In genomic region chr1:235504122-235504493, GRCh38 we compare ENCODE assay signal across 8 cellular contexts. TPM values are rescaled to one million over a fixed set of nuclear protein-coding genes. Genes with fewer than 3 reads are reported as not detected.
A peak's percentile ranks its signal among the peaks of the same experiment; 100 is the strongest.
DNase-seq lines count a peak whose midpoint lies in the region; ATAC-seq, FAIRE-seq and TF ChIP-seq lines count a peak whose summit lies in the region.

TSS of gene B3GALNT2 (minus strand) at chr1:235504452. CDS start at chr1:235504252, 200 bp downstream.

- H3K4me2 ChIP-seq in MM.1S (ENCODE audit: low read depth, low read length), result peak within 1 kb of the TSS; percentile 75

- peak; percentile 97 for TF ChIP-seq POLR2A in H54 (IDR thresholded peaks at IDR 0.05; ENCODE audit: low read depth, low read length)

- H3K4me1 ChIP-seq in MM.1S (ENCODE audit: low read length), result peaks cover 17% of the 10 kb centered on the region
- peaks cover 0 to 4% of the 10 kb centered on the region in 2 donors for H3K4me1 ChIP-seq in aorta (ENCODE audit: control insufficient read depth in 1 of 2, insufficient read depth in 2 of 2, low read length in 2 of 2)

- H3K9ac ChIP-seq in MM.1S (ENCODE audit: low read length), result peak within 1 kb of the TSS; percentile 87

- TF ChIP-seq CTCF in MM.1S (IDR thresholded peaks at IDR 0.05; ENCODE audit: low read length), result no peak
- TF ChIP-seq CTCF in dorsolateral prefrontal cortex (IDR thresholded peaks at IDR 0.05 in 54 of 56, conservative IDR thresholded peaks at IDR 0.05 in 2 of 56; ENCODE audit: low read depth in 1 of 56, partially characterized antibody in 56 of 56), result no peak

- H3K9me3 ChIP-seq in MM.1S (replicated peaks; ENCODE audit: insufficient read depth, low read length), result no peaks in the 10 kb centered on the region
- no peaks in the 10 kb centered on the region for H3K9me3 ChIP-seq in aorta (ENCODE audit: control insufficient read depth, low read length)

- H3K27ac ChIP-seq in MM.1S (ENCODE audit: low read length) (peak within 1 kb of the TSS; percentile 89), dorsolateral prefrontal cortex (peak within 1 kb of the TSS; percentile 72 to 100 (median 97)), aorta (ENCODE audit: low read depth in 1 of 2, low read length in 2 of 2) (peak within 1 kb of the TSS; percentile 93 to 96)

- H3K4me3 ChIP-seq in MM.1S (ENCODE audit: low read length) (peak within 1 kb of the TSS; percentile 77), dorsolateral prefrontal cortex (peak within 1 kb of the TSS; percentile 67 to 95 (median 85)), aorta (ENCODE audit: low read length in 2 of 2) (peak within 1 kb of the TSS; percentile 96 to 99)

- H3K27me3 ChIP-seq in MM.1S (replicated peaks; ENCODE audit: insufficient read depth, low read length) (no peaks in the 10 kb centered on the region), dorsolateral prefrontal cortex (no peaks in the 10 kb centered on the region), aorta (ENCODE audit: control insufficient read depth in 1 of 2, insufficient read depth in 2 of 2, low read length in 1 of 2) (no peaks in the 10 kb centered on the region)

- peaks cover 45% of the 10 kb centered on the region for H3K79me2 ChIP-seq in MM.1S (ENCODE audit: low read length)

- intact Hi-C loops in dorsolateral prefrontal cortex (cut with DNase I) (loop anchor here (2.0 to 10.0 kb wide), 7 partner anchors 87 to 778 kb away; partner anchors contain the start of genes ARID4B (in 2 of the 2), GGPS1 (in 2 of the 2), TOMM20 (in 2 of the 2) and ERO1B (in 1 of the 2)), aorta (cut with DNase I) (loop anchor here (10.0 kb wide), 3 partner anchors 179 to 561 kb away; partner anchors contain the start of genes ARID4B (in 1 of the 2), GGPS1 (in 1 of the 2) and NID1 (in 1 of the 2))

- peak within 1 kb of the TSS; percentile 68 for H2AFZ ChIP-seq in MM.1S (ENCODE audit: low read length)

- H3K9me2 ChIP-seq in MM.1S (replicated peaks; ENCODE audit: insufficient read depth, low read length), result no peaks in the 10 kb centered on the region

- ATAC-seq in GM18508 (IDR thresholded peaks at IDR 0.05; ENCODE audit: insufficient read depth, unreplicated experiment) (peak; percentile 23), aorta (ENCODE audit: low FRiP score) (peak; percentile 53), HG03097 (IDR thresholded peaks at IDR 0.05; ENCODE audit: low FRiP score, unreplicated experiment) (no peak)

- H3K36me3 ChIP-seq in MM.1S (replicated peaks; ENCODE audit: insufficient read depth, low read length) (no peaks in the 10 kb centered on the region), aorta (ENCODE audit: control insufficient read depth in 1 of 2, insufficient read depth in 2 of 2, low read length in 1 of 2) (no peaks in the 10 kb centered on the region)

- no peak for FAIRE-seq in H54 (lab: Jason Lieb, UNC)

- H3F3A ChIP-seq in MM.1S (ENCODE audit: insufficient read depth, low read length), result peaks cover 30% of the 10 kb centered on the region

- peaks cover 7% of the 10 kb centered on the region for H4K20me1 ChIP-seq in MM.1S (ENCODE audit: insufficient read depth, low read length)

- WGBS in aorta, 2 donors, result 0% methylated on average over 15 to 48 of the region's 48 CpGs

- DNase-seq in H54 (ENCODE audit: insufficient read length, low spot score) (no peak), MM.1S (no peak), dorsolateral prefrontal cortex (peak in 1 of 10 donors; percentile 12), mucosa of gallbladder (ENCODE audit: low spot score) (no peak), aorta (no peak), inferior parietal cortex (ENCODE audit: extremely low spot score) (no peak)

RNA-seq across cellular contexts. Expression of gene B3GALNT2, which starts in this region (rescaled TPM):
- total RNA-seq in dorsolateral prefrontal cortex (10 to 100 TPM; 10.8 to 32.0 (median 18.0) TPM), mucosa of gallbladder (30.3 TPM), aorta (10 to 100 TPM; 29.8 to 44.6 TPM)
- 10 to 100 TPM in 1 of 2 donors, 1 to 10 TPM in 1; 10.0 to 19.5 TPM for polyA plus RNA-seq in aorta
